In the genomic region with DNA sequence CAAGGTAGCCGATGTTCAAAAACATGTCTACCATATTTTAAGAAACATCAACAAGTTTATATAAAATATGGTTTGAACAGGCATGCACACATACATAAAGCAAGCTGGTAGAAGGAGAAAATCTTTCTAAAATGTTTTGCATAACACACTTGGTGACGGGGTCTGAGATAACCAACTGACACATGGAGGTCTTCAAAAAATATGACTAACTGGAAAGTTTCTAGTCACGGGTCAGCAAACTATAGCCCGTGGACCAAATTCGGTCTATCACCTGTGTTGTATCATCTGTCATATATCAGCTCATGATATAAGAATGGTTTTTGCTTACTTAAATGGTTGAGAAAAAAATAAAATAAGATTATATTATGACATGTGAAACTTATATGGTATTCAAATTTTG, we compare ENCODE assay signal across 26 cellular contexts.
DNase-seq lines count a peak whose midpoint lies in the region; ATAC-seq, FAIRE-seq and TF ChIP-seq lines count a peak whose summit lies in the region.
"Had no signal": no experiment of that assay in that cellular context is flagged by ENCODE, and none has a peak within 500 bp of the region (broad histone marks: within the 10 kb centered on the region; RNA-seq: fewer than 3 reads in every experiment).

No MANE protein-coding gene starts in this region.

- H3K27ac ChIP-seq in CD4-positive, alpha-beta T cell (ENCODE audit: low read depth, low read length) = no peak overlapping the region
- peak overlapping the region; percentile 39 to 86 (median 68) for H3K27ac ChIP-seq in sigmoid colon
- H3K27ac ChIP-seq: SJSA1, upper lobe of right lung had no signal

- CTCF ChIA-PET in CD4-positive, alpha-beta T cell (lab: Charles Lee) = interaction anchor here (1.1 kb wide), 1 partner anchor 12 kb away, joined by 4 read pairs; no protein-coding TSS in a partner anchor

- no peak overlapping the region for H3K4me3 ChIP-seq in sigmoid colon
- H3K4me3 ChIP-seq: gastrocnemius medialis, K562, MG63, SJSA1, skin epidermis, upper lobe of right lung had no signal

- TF ChIP-seq EP300 in sigmoid colon (IDR thresholded peaks at IDR 0.05) = no peak

- no peak for ATAC-seq in CD4-positive, alpha-beta T cell (ENCODE audit: poor library complexity)
- ATAC-seq: K562; naive thymus-derived CD4-positive, alpha-beta T cell; upper lobe of right lung had no signal

- peak overlapping the region; percentile 67 for H3K27ac Mint-ChIP-seq in CD4-positive, alpha-beta T cell
- H3K27ac Mint-ChIP-seq in IgD-negative memory B cell = peak overlapping the region in 2 of 3 donors; percentile 63 to 95
- H3K27ac Mint-ChIP-seq in activated naive CD8-positive, alpha-beta T cell treated with anti-CD3 and anti-CD28 coated beads for 36 hours = peak overlapping the region; percentile 62
- H3K27ac Mint-ChIP-seq: dendritic cell treated with granulocyte-macrophage colony-stimulating factor and Interleukin-4, amounts not matched to agents 40 ng/mL and 50 ng/mL, for 4 days; T-helper 1 cell treated with Interleukin-12 subunit alpha and Interleukin-12 subunit beta and Interleukin-4 antibody, amounts not matched to agents 30 μg/mL and 1 μg/mL, for 36 hours had no signal

- DNase-seq in CD4-positive, alpha-beta T cell = no peak
- DNase-seq in activated naive CD8-positive, alpha-beta T cell treated with anti-CD3 and anti-CD28 coated beads for 36 hours = no peak
- DNase-seq in sigmoid colon (no peak), frontal cortex (ENCODE audit: low spot score in 2 of 2) (no peak), pons (ENCODE audit: low spot score) (no peak)
- no peak for DNase-seq in effector CD8-positive, alpha-beta T cell (lab: John Stamatoyannopoulos, UW)
- DNase-seq: activated naive CD4-positive, alpha-beta T cell; activated T-cell treated with anti-CD3 and anti-CD28 coated beads, Interleukin-2, amount 50 U/mL, for 1 hour; anterior cingulate cortex; gastrocnemius medialis; islet precursor cell; MG63; naive thymus-derived CD4-positive, alpha-beta T cell; NCI-H1417 treated with DMSO at 0.1 percent for 48 hours; NCI-H226; RPMI8226; stimulated activated CD8-positive, alpha-beta memory T cell treated with anti-CD3 and anti-CD28 coated beads, Interleukin-4, amount 100 ng/mL, for 48 hours; upper lobe of right lung had no signal

- H3K27me3 ChIP-seq in CD4-positive, alpha-beta T cell (ENCODE audit: control insufficient read depth, insufficient read depth, low read length) = no peaks in the 10 kb centered on the region
- H3K27me3 ChIP-seq in sigmoid colon = no peaks in the 10 kb centered on the region
- H3K27me3 ChIP-seq: gastrocnemius medialis, MG63, SJSA1, upper lobe of right lung had no signal

- POLR2A ChIA-PET in CD4-positive, alpha-beta T cell (lab: Charles Lee) = interaction anchor here (0.5 to 1.5 kb wide), 5 partner anchors 8 to 258 kb away, joined by 3 to 8 read pairs (median 4); no protein-coding TSS in a partner anchor

- peaks cover 0 to 94% (median 53%) of the 10 kb centered on the region in 4 donors for H3K4me1 ChIP-seq in sigmoid colon
- H3K4me1 ChIP-seq: upper lobe of right lung had no signal

- intact Hi-C loops in CD4-positive, alpha-beta T cell (cut with DNase I, micrococcal nuclease) = no loop called here
- intact Hi-C loops in sigmoid colon (cut with DNase I) = no loop called here

- H3K4me1 Mint-ChIP-seq in CD4-positive, alpha-beta T cell (ENCODE audit: low read depth) = peaks cover 98% of the 10 kb centered on the region
- H3K4me1 Mint-ChIP-seq in IgD-negative memory B cell = peaks cover 34 to 66% (median 66%) of the 10 kb centered on the region in 3 donors
- peaks cover 87% of the 10 kb centered on the region for H3K4me1 Mint-ChIP-seq in activated naive CD8-positive, alpha-beta T cell treated with anti-CD3 and anti-CD28 coated beads for 36 hours
- H3K4me1 Mint-ChIP-seq: CD14-positive monocyte had no signal

- 84 to 90% methylated on average over 5 of the region's 5 CpGs for WGBS in sigmoid colon, 2 donors

- H3K9me3 Mint-ChIP-seq in CD4-positive, alpha-beta T cell = no peaks in the 10 kb centered on the region
- peaks cover 0 to 2% (median 0%) of the 10 kb centered on the region in 3 donors for H3K9me3 Mint-ChIP-seq in IgD-negative memory B cell
- no peaks in the 10 kb centered on the region for H3K9me3 Mint-ChIP-seq in activated naive CD8-positive, alpha-beta T cell treated with anti-CD3 and anti-CD28 coated beads for 36 hours
- H3K9me3 Mint-ChIP-seq: CD14-positive monocyte; dendritic cell treated with granulocyte-macrophage colony-stimulating factor and Interleukin-4, amounts not matched to agents 40 ng/mL and 50 ng/mL, for 4 days; mesothelial cell of epicardium; T-helper 1 cell treated with Interleukin-12 subunit alpha and Interleukin-12 subunit beta and Interleukin-4 antibody, amounts not matched to agents 30 μg/mL and 1 μg/mL, for 36 hours had no signal

- no peaks in the 10 kb centered on the region for H3K27me3 Mint-ChIP-seq in CD4-positive, alpha-beta T cell
- H3K27me3 Mint-ChIP-seq in IgD-negative memory B cell = no peaks in the 10 kb centered on the region
- H3K27me3 Mint-ChIP-seq in activated naive CD8-positive, alpha-beta T cell treated with anti-CD3 and anti-CD28 coated beads for 36 hours = no peaks in the 10 kb centered on the region
- H3K27me3 Mint-ChIP-seq: dendritic cell treated with granulocyte-macrophage colony-stimulating factor and Interleukin-4, amounts not matched to agents 40 ng/mL and 50 ng/mL, for 4 days; naive thymus-derived CD4-positive, alpha-beta T cell had no signal

- no peak for TF ChIP-seq CTCF in CD4-positive, alpha-beta T cell (IDR thresholded peaks at IDR 0.05)
- no peak for TF ChIP-seq CTCF in sigmoid colon (IDR thresholded peaks at IDR 0.05)

- H3K9me3 ChIP-seq in CD4-positive, alpha-beta T cell (ENCODE audit: control insufficient read depth, low read length) = no peaks in the 10 kb centered on the region
- no peaks in the 10 kb centered on the region for H3K9me3 ChIP-seq in sigmoid colon
- H3K9me3 ChIP-seq: gastrocnemius medialis, MG63, SJSA1, upper lobe of right lung had no signal

- TF ChIP-seq POLR2A in sigmoid colon (IDR thresholded peaks at IDR 0.05) = no peak

- H3K36me3 Mint-ChIP-seq in CD4-positive, alpha-beta T cell (ENCODE audit: low read depth) = peaks cover 93% of the 10 kb centered on the region
- H3K36me3 Mint-ChIP-seq in IgD-negative memory B cell = peaks cover 2% of the 10 kb centered on the region
- peaks cover 80% of the 10 kb centered on the region for H3K36me3 Mint-ChIP-seq in activated naive CD8-positive, alpha-beta T cell treated with anti-CD3 and anti-CD28 coated beads for 36 hours
- H3K36me3 Mint-ChIP-seq: mesothelial cell of epicardium had no signal

- no peaks in the 10 kb centered on the region for H3K36me3 ChIP-seq in sigmoid colon
- H3K36me3 ChIP-seq: gastrocnemius medialis, MG63, upper lobe of right lung had no signal

- H3K4me3 Mint-ChIP-seq in CD4-positive, alpha-beta T cell = no peak overlapping the region
- no peak overlapping the region for H3K4me3 Mint-ChIP-seq in IgD-negative memory B cell
- H3K4me3 Mint-ChIP-seq in activated naive CD8-positive, alpha-beta T cell treated with anti-CD3 and anti-CD28 coated beads for 36 hours = no peak overlapping the region
- H3K4me3 Mint-ChIP-seq: CD14-positive monocyte; dendritic cell treated with granulocyte-macrophage colony-stimulating factor and Interleukin-4, amounts not matched to agents 40 ng/mL and 50 ng/mL, for 4 days; mesothelial cell of epicardium; T-helper 1 cell treated with Interleukin-12 subunit alpha and Interleukin-12 subunit beta and Interleukin-4 antibody, amounts not matched to agents 30 μg/mL and 1 μg/mL, for 36 hours had no signal

- no peak for FAIRE-seq in frontal cortex (lab: Jason Lieb, UNC)
- FAIRE-seq: K562 had no signal
